ENCODE assay signal across 1 cellular context in genomic region chr4:48854395-48854683, GRCh38.
TF ChIP-seq lines count a peak whose summit lies in the region.

No MANE protein-coding gene starts in this region.

TF ChIP-seq in K562, 482 proteins besides CTCF, POLR2A, EP300 and RAD21:
- TF ChIP-seq, protein P1, sequence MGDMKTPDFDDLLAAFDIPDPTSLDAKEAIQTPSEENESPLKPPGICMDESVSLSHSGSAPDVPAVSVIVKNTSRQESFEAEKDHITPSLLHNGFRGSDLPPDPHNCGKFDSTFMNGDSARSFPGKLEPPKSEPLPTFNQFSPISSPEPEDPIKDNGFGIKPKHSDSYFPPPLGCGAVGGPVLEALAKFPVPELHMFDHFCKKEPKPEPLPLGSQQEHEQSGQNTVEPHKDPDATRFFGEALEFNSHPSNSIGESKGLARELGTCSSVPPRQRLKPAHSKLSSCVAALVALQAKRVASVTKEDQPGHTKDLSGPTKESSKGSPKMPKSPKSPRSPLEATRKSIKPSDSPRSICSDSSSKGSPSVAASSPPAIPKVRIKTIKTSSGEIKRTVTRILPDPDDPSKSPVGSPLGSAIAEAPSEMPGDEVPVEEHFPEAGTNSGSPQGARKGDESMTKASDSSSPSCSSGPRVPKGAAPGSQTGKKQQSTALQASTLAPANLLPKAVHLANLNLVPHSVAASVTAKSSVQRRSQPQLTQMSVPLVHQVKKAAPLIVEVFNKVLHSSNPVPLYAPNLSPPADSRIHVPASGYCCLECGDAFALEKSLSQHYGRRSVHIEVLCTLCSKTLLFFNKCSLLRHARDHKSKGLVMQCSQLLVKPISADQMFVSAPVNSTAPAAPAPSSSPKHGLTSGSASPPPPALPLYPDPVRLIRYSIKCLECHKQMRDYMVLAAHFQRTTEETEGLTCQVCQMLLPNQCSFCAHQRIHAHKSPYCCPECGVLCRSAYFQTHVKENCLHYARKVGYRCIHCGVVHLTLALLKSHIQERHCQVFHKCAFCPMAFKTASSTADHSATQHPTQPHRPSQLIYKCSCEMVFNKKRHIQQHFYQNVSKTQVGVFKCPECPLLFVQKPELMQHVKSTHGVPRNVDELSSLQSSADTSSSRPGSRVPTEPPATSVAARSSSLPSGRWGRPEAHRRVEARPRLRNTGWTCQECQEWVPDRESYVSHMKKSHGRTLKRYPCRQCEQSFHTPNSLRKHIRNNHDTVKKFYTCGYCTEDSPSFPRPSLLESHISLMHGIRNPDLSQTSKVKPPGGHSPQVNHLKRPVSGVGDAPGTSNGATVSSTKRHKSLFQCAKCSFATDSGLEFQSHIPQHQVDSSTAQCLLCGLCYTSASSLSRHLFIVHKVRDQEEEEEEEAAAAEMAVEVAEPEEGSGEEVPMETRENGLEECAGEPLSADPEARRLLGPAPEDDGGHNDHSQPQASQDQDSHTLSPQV (IDR thresholded peaks at IDR 0.05) = 0 out of 2 replicates have a peak, but pooled peaks have one; percentile 19
- peak; percentile 58 for TF ChIP-seq NFE2 (IDR thresholded peaks at IDR 0.05; ENCODE audit: low read depth)
- no peak for TF ChIP-seq HEY1 (CRISPR knock-in tag; IDR thresholded peaks at IDR 0.05; ENCODE audit: borderline replicate concordance)
- 0 out of 2 replicates have a peak, but pooled peaks have one; percentile 28 for TF ChIP-seq EP400 (IDR thresholded peaks at IDR 0.05)
- TF ChIP-seq EGR1 (conservative IDR thresholded peaks at IDR 0.05) = no peak
- TF ChIP-seq FIP1L1 (IDR thresholded peaks at IDR 0.05; ENCODE audit: low read depth, low read length, poor library complexity, severe bottlenecking) = no peak
- TF ChIP-seq ZNF316 (IDR thresholded peaks at IDR 0.05) = 0 out of 2 replicates have a peak, but pooled peaks have one; percentile 33
- TF ChIP-seq PRDM10 (IDR thresholded peaks at IDR 0.05; ENCODE audit: partially characterized antibody) = peak; percentile 51
- TF ChIP-seq ADNP (tag; IDR thresholded peaks at IDR 0.05) = peak; percentile 5; the same call in 1 of the 2 replicates
- peak; percentile 62 for TF ChIP-seq MAFG (tag; conservative IDR thresholded peaks at IDR 0.05)
- TF ChIP-seq RBM17 (IDR thresholded peaks at IDR 0.05; ENCODE audit: borderline replicate concordance, low read depth, low read length) = no peak
- no peak for TF ChIP-seq ZBED1 (IDR thresholded peaks at IDR 0.05)
- TF ChIP-seq, protein P2, sequence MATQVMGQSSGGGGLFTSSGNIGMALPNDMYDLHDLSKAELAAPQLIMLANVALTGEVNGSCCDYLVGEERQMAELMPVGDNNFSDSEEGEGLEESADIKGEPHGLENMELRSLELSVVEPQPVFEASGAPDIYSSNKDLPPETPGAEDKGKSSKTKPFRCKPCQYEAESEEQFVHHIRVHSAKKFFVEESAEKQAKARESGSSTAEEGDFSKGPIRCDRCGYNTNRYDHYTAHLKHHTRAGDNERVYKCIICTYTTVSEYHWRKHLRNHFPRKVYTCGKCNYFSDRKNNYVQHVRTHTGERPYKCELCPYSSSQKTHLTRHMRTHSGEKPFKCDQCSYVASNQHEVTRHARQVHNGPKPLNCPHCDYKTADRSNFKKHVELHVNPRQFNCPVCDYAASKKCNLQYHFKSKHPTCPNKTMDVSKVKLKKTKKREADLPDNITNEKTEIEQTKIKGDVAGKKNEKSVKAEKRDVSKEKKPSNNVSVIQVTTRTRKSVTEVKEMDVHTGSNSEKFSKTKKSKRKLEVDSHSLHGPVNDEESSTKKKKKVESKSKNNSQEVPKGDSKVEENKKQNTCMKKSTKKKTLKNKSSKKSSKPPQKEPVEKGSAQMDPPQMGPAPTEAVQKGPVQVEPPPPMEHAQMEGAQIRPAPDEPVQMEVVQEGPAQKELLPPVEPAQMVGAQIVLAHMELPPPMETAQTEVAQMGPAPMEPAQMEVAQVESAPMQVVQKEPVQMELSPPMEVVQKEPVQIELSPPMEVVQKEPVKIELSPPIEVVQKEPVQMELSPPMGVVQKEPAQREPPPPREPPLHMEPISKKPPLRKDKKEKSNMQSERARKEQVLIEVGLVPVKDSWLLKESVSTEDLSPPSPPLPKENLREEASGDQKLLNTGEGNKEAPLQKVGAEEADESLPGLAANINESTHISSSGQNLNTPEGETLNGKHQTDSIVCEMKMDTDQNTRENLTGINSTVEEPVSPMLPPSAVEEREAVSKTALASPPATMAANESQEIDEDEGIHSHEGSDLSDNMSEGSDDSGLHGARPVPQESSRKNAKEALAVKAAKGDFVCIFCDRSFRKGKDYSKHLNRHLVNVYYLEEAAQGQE (CRISPR knock-in tag; IDR thresholded peaks at IDR 0.05; ENCODE audit: low read depth) = no peak
- no peak for TF ChIP-seq PYGO2 (tag; IDR thresholded peaks at IDR 0.05)
- TF ChIP-seq ZNF24 (IDR thresholded peaks at IDR 0.05) = no peak
- TF ChIP-seq C11orf30 (IDR thresholded peaks at IDR 0.05; ENCODE audit: low read depth) = peak; percentile 67; the same call in 1 of the 2 replicates
- TF ChIP-seq TAF15 (IDR thresholded peaks at IDR 0.05; ENCODE audit: low read depth, low read length) = no peak
